In the genomic region with DNA sequence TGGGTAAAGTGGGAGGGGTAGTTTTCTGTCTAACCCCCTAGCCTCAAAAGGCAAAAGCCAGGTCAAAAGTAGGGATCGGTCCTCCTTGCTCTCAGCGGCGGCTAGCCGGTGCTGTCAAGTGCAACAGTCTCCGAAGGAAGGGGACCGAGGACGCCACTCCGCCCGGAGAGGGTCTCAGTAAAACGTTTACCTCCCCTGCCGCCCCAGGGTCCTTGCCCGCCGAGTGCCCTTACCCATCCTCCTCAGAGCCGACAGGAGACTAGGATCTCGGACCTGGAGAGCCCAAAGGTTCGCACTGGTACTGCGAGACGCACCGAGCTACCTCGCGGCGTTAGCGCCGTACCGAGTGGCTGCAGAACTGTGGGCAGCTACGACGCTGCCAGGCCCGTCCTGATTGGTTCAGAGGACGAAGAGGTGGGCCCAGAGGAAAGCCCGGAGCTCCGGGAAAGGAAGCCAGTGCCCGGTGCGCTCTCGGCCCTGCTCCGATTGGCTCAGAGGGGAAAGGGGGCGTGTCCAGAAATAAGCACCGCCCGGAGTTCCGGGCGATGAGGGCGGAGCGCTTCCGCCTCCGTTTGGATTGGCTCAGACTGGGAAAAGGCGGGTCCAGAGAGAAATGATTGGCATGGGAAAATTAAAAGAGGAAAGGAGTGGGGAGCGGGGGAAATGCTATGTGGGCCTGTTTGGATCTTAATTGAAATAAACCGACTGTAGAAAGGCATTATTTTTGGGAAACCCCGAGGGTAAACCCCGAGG, we compare ENCODE assay signal across 8 cellular contexts. TPM values are rescaled to one million over a fixed set of nuclear protein-coding genes. Genes with fewer than 3 reads are reported as not detected.
DNase-seq lines count a peak whose midpoint lies in the region; ATAC-seq and TF ChIP-seq lines count a peak whose summit lies in the region.
"Not testable (repeated sequence)": the region's sequence is repeated elsewhere in the genome, so short reads cannot be mapped to it uniquely, and the experiment has no call there.

A gene with protein sequence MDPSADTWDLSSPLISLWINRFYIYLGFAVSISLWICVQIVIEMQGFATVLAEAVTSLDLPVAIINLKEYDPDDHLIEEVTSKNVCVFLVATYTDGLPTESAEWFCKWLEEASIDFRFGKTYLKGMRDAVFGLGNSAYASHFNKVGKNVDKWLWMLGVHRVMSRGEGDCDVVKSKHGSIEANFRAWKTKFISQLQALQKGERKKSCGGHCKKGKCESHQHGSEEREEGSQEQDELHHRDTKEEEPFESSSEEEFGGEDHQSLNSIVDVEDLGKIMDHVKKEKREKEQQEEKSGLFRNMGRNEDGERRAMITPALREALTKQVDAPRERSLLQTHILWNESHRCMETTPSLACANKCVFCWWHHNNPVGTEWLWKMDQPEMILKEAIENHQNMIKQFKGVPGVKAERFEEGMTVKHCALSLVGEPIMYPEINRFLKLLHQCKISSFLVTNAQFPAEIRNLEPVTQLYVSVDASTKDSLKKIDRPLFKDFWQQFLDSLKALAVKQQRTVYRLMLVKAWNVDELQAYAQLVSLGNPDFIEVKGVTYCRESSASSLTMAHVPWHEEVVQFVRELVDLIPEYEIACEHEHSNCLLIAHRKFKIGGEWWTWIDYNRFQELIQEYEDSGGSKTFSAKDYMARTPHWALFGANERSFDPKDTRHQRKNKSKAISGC (minus strand): TSS at position 362 of the 753 bp plus-strand sequence. CDS start 125 bp downstream, at position 237.

- intact Hi-C loops in PC-3 (cut with micrococcal nuclease), result loop anchor here (2.0 kb wide), 1 partner anchor 97 kb away; a partner anchor contains a TSS
- intact Hi-C loops in mucosa of descending colon (cut with DNase I, micrococcal nuclease), result not testable (repeated sequence)

- H3K27ac ChIP-seq in PC-3 (ENCODE audit: low read length), result not testable (repeated sequence)

- CTCF ChIA-PET in PC-3 (lab: Charles Lee), result interaction anchor here (1.3 kb wide), 1 partner anchor 87 kb away, joined by 5 read pairs; no protein-coding TSS in a partner anchor

- not testable (repeated sequence) for TF ChIP-seq CTCF in PC-3 (conservative IDR thresholded peaks at IDR 0.05; ENCODE audit: low read depth, low read length); epithelial cell of proximal tubule (conservative IDR thresholded peaks at IDR 0.05; ENCODE audit: low read depth, low read length); mucosa of descending colon (IDR thresholded peaks at IDR 0.05)

- H2AFZ ChIP-seq in PC-3 (ENCODE audit: low read length), result peak within 1 kb of the TSS; percentile 71

- H3K4me1 ChIP-seq in PC-3 (ENCODE audit: insufficient read depth, low read length), result not testable (repeated sequence)
- peaks cover 21% of the 10 kb centered on the region for H3K4me1 ChIP-seq in mucosa of descending colon (ENCODE audit: low read depth)

- H3K27ac Mint-ChIP-seq in activated T-cell treated with anti-CD3 and anti-CD28 coated beads, Interleukin-2, amount 50 U/mL, for 24 hours, result peak within 1 kb of the TSS; percentile 95

- H3K27me3 ChIP-seq in PC-3 (ENCODE audit: low read length), result not testable (repeated sequence)

- ATAC-seq in GM21717 (IDR thresholded peaks at IDR 0.05; ENCODE audit: unreplicated experiment) (peak; percentile 89), PC-3 (peak; percentile 91), mucosa of descending colon (peak; percentile 89)

- peaks cover 14% of the 10 kb centered on the region for H3K36me3 ChIP-seq in PC-3 (ENCODE audit: low read depth, low read length)
- not testable (repeated sequence) for H3K36me3 ChIP-seq in mucosa of descending colon (ENCODE audit: low read depth)

- BruUV-seq in PC-3 (replicated peaks; lab: Mats Ljungman, UMichigan), result not testable (repeated sequence)

- H3K36me3 Mint-ChIP-seq in activated T-cell treated with anti-CD3 and anti-CD28 coated beads, Interleukin-2, amount 50 U/mL, for 24 hours (ENCODE audit: low read depth), result peaks cover 39% of the 10 kb centered on the region

- peaks cover 35% of the 10 kb centered on the region for H3K4me1 Mint-ChIP-seq in activated T-cell treated with anti-CD3 and anti-CD28 coated beads, Interleukin-2, amount 50 U/mL, for 24 hours (ENCODE audit: low read depth)

- H3K9me3 ChIP-seq in PC-3 (ENCODE audit: low read length); mucosa of descending colon: not testable (repeated sequence)

- not testable (repeated sequence) for H3K9me2 ChIP-seq in PC-3 (replicated peaks; ENCODE audit: low read length)

- peak within 1 kb of the TSS; percentile 90 for H3K4me3 Mint-ChIP-seq in activated T-cell treated with anti-CD3 and anti-CD28 coated beads, Interleukin-2, amount 50 U/mL, for 24 hours

- H4K20me1 ChIP-seq in PC-3 (ENCODE audit: low read length), result peaks cover 10% of the 10 kb centered on the region

- DNase-seq in DMS53 (lab: John Stamatoyannopoulos, UW) (peak; percentile 99), PC-3 (peak; percentile 97), epithelial cell of proximal tubule (ENCODE audit: low read depth) (peak; percentile 68), mucosa of descending colon (peak; percentile 98)
- peak; percentile 97 for DNase-seq in Jurkat, Clone E6-1 (ENCODE audit: low read depth, low spot score)
- peak; percentile 97 for DNase-seq in activated T-cell treated with anti-CD3 and anti-CD28 coated beads, Interleukin-2, amount 50 U/mL, for 24 hours
- DNase-seq in stimulated activated CD8-positive, alpha-beta memory T cell treated with anti-CD3 and anti-CD28 coated beads, Interleukin-4, amount 100 ng/mL, for 1 hour (ENCODE audit: low read depth in 2 of 2, low spot score in 1 of 2), result peak; percentile 88 to 95

- peak within 1 kb of the TSS; percentile 72 for H3K4me2 ChIP-seq in PC-3 (ENCODE audit: low read length)

- not testable (repeated sequence) for H3F3A ChIP-seq in PC-3 (ENCODE audit: low read length, unreplicated experiment)

- peaks cover 28% of the 10 kb centered on the region for H3K79me2 ChIP-seq in PC-3 (ENCODE audit: low read length)

- not testable (repeated sequence) for H3K27me3 Mint-ChIP-seq in activated T-cell treated with anti-CD3 and anti-CD28 coated beads, Interleukin-2, amount 50 U/mL, for 24 hours

- POLR2A ChIA-PET in PC-3 (lab: Charles Lee; ENCODE audit: unreplicated experiment), result not testable (repeated sequence)

- H3K9ac ChIP-seq in PC-3 (ENCODE audit: low read length), result peak within 1 kb of the TSS; percentile 59

- H3K9me3 Mint-ChIP-seq in activated T-cell treated with anti-CD3 and anti-CD28 coated beads, Interleukin-2, amount 50 U/mL, for 24 hours, result not testable (repeated sequence)

- H3K4me3 ChIP-seq in Jurkat, Clone E6-1 (ENCODE audit: low read length), result peak within 1 kb of the TSS; percentile 81
- H3K4me3 ChIP-seq in PC-3 (ENCODE audit: low read length), result peak within 1 kb of the TSS; percentile 77
- peak within 1 kb of the TSS; percentile 84 for H3K4me3 ChIP-seq in epithelial cell of proximal tubule (ENCODE audit: low read depth, low read length)
- H3K4me3 ChIP-seq in mucosa of descending colon, result peak within 1 kb of the TSS; percentile 39

RNA-seq across cellular contexts. Expression of the gene that starts here (rescaled TPM):
- 3.4 TPM for polyA plus RNA-seq in Jurkat, Clone E6-1 (2012; ENCODE audit: insufficient read depth, insufficient read length)
- total RNA-seq in PC-3 (2014; rRNA removed) (3.7 and 3.9 TPM in 2 replicates), epithelial cell of proximal tubule (0.80 and 1.3 TPM in 2 replicates), mucosa of descending colon (1 to 10 TPM; 2.5 to 6.3 (median 3.5) TPM)
